ENCODE assay signal across 8 cellular contexts in the genomic region with DNA sequence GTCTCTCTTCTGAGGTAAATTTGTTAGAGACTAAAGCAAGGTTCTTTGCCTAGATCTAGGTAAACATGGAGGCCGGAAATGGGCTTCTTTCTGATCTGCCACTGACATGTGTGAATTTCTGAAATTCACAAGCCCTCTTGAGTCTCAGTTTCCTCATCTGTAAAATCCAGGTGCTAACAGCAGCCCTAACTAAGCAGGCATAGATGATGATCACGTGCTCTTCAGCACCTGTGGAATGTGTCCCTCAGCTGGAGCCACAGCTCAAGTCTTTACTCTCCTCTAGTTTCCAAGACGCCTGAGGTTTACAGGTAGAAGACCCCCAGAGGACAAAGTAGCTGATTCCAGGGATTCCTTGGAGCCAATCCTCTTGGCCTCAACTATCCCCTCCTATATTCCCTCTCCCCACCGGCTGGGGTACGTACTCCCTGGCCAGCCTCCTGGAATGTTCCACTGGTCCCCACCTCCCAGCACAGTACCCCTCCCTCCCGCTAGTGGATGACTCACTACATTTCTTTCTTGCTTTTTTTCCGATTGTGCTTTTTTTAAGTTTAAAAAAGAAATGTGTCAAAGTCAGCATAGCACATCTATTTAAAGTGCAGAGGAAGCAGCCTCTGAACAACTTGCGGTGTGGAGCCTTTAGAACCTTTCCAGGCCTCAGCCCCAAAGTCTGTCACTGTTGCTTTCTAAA.
DNase-seq lines count a peak whose midpoint lies in the region; ATAC-seq, FAIRE-seq and TF ChIP-seq lines count a peak whose summit lies in the region.

No MANE protein-coding gene starts in this region.

- H3K9me3 ChIP-seq in endothelial cell of umbilical vein (replicated peaks; ENCODE audit: control insufficient read depth, insufficient read depth, low read length), result no peaks in the 10 kb centered on the region
- H3K9me3 ChIP-seq in sigmoid colon, result no peaks in the 10 kb centered on the region

- no peak for TF ChIP-seq EP300 in sigmoid colon (IDR thresholded peaks at IDR 0.05)

- H3K36me3 ChIP-seq in endothelial cell of umbilical vein (ENCODE audit: control insufficient read depth in 2 of 2, extremely low read depth in 1 of 2, insufficient read depth in 2 of 2, low read length in 2 of 2) (no peaks in the 10 kb centered on the region), sigmoid colon (no peaks in the 10 kb centered on the region)

- WGBS in sigmoid colon, 2 donors, result 32 to 35% methylated on average over 8 of the region's 8 CpGs

- no peak overlapping the region for H3K4me2 ChIP-seq in endothelial cell of umbilical vein (ENCODE audit: insufficient read depth, low read length)

- H4K20me1 ChIP-seq in endothelial cell of umbilical vein (replicated peaks; ENCODE audit: control insufficient read depth, extremely low read depth, insufficient read depth, low read length), result no peaks in the 10 kb centered on the region

- ATAC-seq in HG03097 (IDR thresholded peaks at IDR 0.05; ENCODE audit: low FRiP score, unreplicated experiment), result no peak

- CTCF ChIA-PET in endothelial cell of umbilical vein (lab: Charles Lee), result interaction anchor here (0.8 to 1.5 kb wide), 5 partner anchors 12 to 475 kb away, joined by 3 to 5 read pairs (median 4); no protein-coding TSS in a partner anchor

- no peak overlapping the region for H2AFZ ChIP-seq in endothelial cell of umbilical vein (ENCODE audit: low read depth, low read length)

- peak overlapping the region in 1 of 3 experiments; percentile 21 for H3K4me3 ChIP-seq in endothelial cell of umbilical vein (replicated peaks in 1 of 3; ENCODE audit: insufficient read depth in 1 of 3, low read depth in 1 of 3, low read length in 3 of 3)
- peak overlapping the region in 3 of 4 donors; percentile 29 to 41 (median 37) for H3K4me3 ChIP-seq in sigmoid colon

- no TSS peak for BruUV-seq in endothelial cell of umbilical vein (replicated peaks; lab: Mats Ljungman, UMichigan)

- peak; percentile 74 for FAIRE-seq in endothelial cell of umbilical vein (lab: Jason Lieb, UNC)

- no peaks in the 10 kb centered on the region for H3K9me1 ChIP-seq in endothelial cell of umbilical vein (replicated peaks; ENCODE audit: control insufficient read depth, extremely low read depth, insufficient read depth, low read length)

- DNase-seq in stimulated activated naive CD4-positive, alpha-beta T cell (lab: John Stamatoyannopoulos, UW), result peak in 4 of 6 experiments; percentile 2 to 38 (median 32)
- DNase-seq in stimulated activated naive CD4-positive, alpha-beta T cell treated with Interleukin-2 at 50 U/mL for 16 hours (lab: John Stamatoyannopoulos, UW), result no peak
- DNase-seq in OCI-M1 (lab: John Stamatoyannopoulos, UW) (peak; percentile 7), endothelial cell of umbilical vein (ENCODE audit: low read depth, low spot score) (peak; percentile 31), sigmoid colon (peak; percentile 54), COR-L47 (lab: John Stamatoyannopoulos, UW) (no peak), A172 (ENCODE audit: low spot score) (no peak)

- POLR2A ChIA-PET in endothelial cell of umbilical vein (lab: Charles Lee), result no interaction called here

- H3K27me3 ChIP-seq in endothelial cell of umbilical vein (ENCODE audit: control insufficient read depth in 2 of 2, insufficient read depth in 2 of 2, low read length in 2 of 2), result no peaks in the 10 kb centered on the region
- no peaks in the 10 kb centered on the region for H3K27me3 ChIP-seq in sigmoid colon

- no peaks in the 10 kb centered on the region for H3K79me2 ChIP-seq in endothelial cell of umbilical vein (ENCODE audit: control insufficient read depth, insufficient read depth, low read length)

- TF ChIP-seq CTCF in endothelial cell of umbilical vein (IDR thresholded peaks at IDR 0.05; ENCODE audit: extremely low read depth in 1 of 2, insufficient read depth in 1 of 2, low read depth in 1 of 2, low read length in 2 of 2) (no peak), sigmoid colon (IDR thresholded peaks at IDR 0.05) (no peak)

- H3K9ac ChIP-seq in endothelial cell of umbilical vein (replicated peaks; ENCODE audit: extremely low read depth, insufficient read depth, low read length), result no peak overlapping the region

- H3K4me1 ChIP-seq in endothelial cell of umbilical vein (ENCODE audit: control insufficient read depth, extremely low read depth, insufficient read depth, low read length), result peaks cover 12% of the 10 kb centered on the region
- H3K4me1 ChIP-seq in sigmoid colon, result peaks cover 0 to 21% (median 15%) of the 10 kb centered on the region in 4 donors

- H3K27ac ChIP-seq in endothelial cell of umbilical vein (ENCODE audit: insufficient read depth, low read depth, low read length) (no peak overlapping the region), sigmoid colon (peak overlapping the region; percentile 69 to 72 (median 70))

- TF ChIP-seq POLR2A in endothelial cell of umbilical vein (IDR thresholded peaks at IDR 0.05; ENCODE audit: low read depth, low read length) (no peak), sigmoid colon (IDR thresholded peaks at IDR 0.05) (no peak)

- intact Hi-C loops in endothelial cell of umbilical vein (cut with micrococcal nuclease) (loop anchor here (1.0 to 5.0 kb wide), 5 partner anchors 97 to 494 kb away; partner anchors contain the start of gene PHKA2), sigmoid colon (cut with DNase I) (loop anchor here (5.0 to 10.0 kb wide), 3 partner anchors 208 to 459 kb away; partner anchors contain the start of genes CDKL5 and PDHA1)

- dilution Hi-C loops in endothelial cell of umbilical vein (cut with MboI; ENCODE audit: extremely low pct_ligation_motif_present, low sequenced_read_pairs), result no loop called here

TF ChIP-seq in endothelial cell of umbilical vein, 7 proteins besides CTCF, POLR2A, EP300 and RAD21:
- TF ChIP-seq EZH2 (IDR thresholded peaks at IDR 0.05; ENCODE audit: borderline replicate concordance, low read depth, low read length, severe bottlenecking) (no peak), GATA2 (IDR thresholded peaks at IDR 0.05; ENCODE audit: insufficient read depth, insufficient read length, low read depth, low read length) (no peak), MYC (IDR thresholded peaks at IDR 0.05; ENCODE audit: low read depth, low read length) (no peak), FOS (IDR thresholded peaks at IDR 0.05; ENCODE audit: borderline replicate concordance, insufficient read depth, low read length) (no peak), POLR2AphosphoS5 (IDR thresholded peaks at IDR 0.05; ENCODE audit: insufficient read depth, low read depth, low read length) (no peak), MAX (IDR thresholded peaks at IDR 0.05; ENCODE audit: insufficient read depth, insufficient read length) (no peak), JUN (IDR thresholded peaks at IDR 0.05; ENCODE audit: borderline replicate concordance, insufficient read depth, insufficient read length, low read depth) (no peak)
TF ChIP-seq in endothelial cell of umbilical vein: peak in this region for 0.

Comparison
In these comparisons a context has a peak if more than half of its experiments do, and no peak if none do; other contexts are left out.
1. DNase-seq: peak in stimulated activated naive CD4-positive, alpha-beta T cell (4 of 6), OCI-M1 (single experiment), endothelial cell of umbilical vein (single experiment) and sigmoid colon (single experiment); none in stimulated activated naive CD4-positive, alpha-beta T cell treated with Interleukin-2 at 50 U/mL for 16 hours (single experiment), COR-L47 (single experiment) and A172 (single experiment).